Comparison of ENCODE assay signal across 34 cellular contexts in genomic region chr5:14729448-14730385, GRCh38.
DNase-seq lines count a peak whose midpoint lies in the region; ATAC-seq, FAIRE-seq and TF ChIP-seq lines count a peak whose summit lies in the region.
"Had no signal": no experiment of that assay in that cellular context is flagged by ENCODE, and none has a peak within 500 bp of the region (broad histone marks: within the 10 kb centered on the region; RNA-seq: fewer than 3 reads in every experiment).

No MANE protein-coding gene starts in this region.

- H3K9ac ChIP-seq in HepG2 (ENCODE audit: insufficient read depth, low read depth, low read length), result no peak overlapping the region
- H3K9ac ChIP-seq: KMS-11 had no signal

- ATAC-seq in HepG2 (no peak), right lobe of liver (no peak), GM21360 (IDR thresholded peaks at IDR 0.05; ENCODE audit: unreplicated experiment) (no peak), GM19035 (IDR thresholded peaks at IDR 0.05; ENCODE audit: unreplicated experiment) (no peak)
- no peak for ATAC-seq in central memory CD8-positive, alpha-beta T cell (replicated peaks; ENCODE audit: extremely low read depth, poor library complexity, severe bottlenecking)
- no peak for ATAC-seq in activated CD8-positive, alpha-beta memory T cell treated with anti-CD3 and anti-CD28 coated beads, Interleukin-2, amount 10 ng/mL, durations not matched to agents 7 days and 5 days
- ATAC-seq: activated CD4-positive, CD25-positive, alpha-beta regulatory T cell treated with anti-CD3 and anti-CD28 coated beads, Interleukin-2, amount 50 U/mL, for 24 hours; CD8-positive, alpha-beta T cell had no signal

- TF ChIP-seq RAD21 in HepG2 (CRISPR knock-in tag; IDR thresholded peaks at IDR 0.05), result no peak

- peak overlapping the region; percentile 53 for H3K27ac Mint-ChIP-seq in central memory CD8-positive, alpha-beta T cell (ENCODE audit: low read depth)
- no peak overlapping the region for H3K27ac Mint-ChIP-seq in activated CD8-positive, alpha-beta memory T cell treated with anti-CD3 and anti-CD28 coated beads, Interleukin-2, amount 10 ng/mL, durations not matched to agents 7 days and 5 days
- H3K27ac Mint-ChIP-seq: activated naive CD8-positive, alpha-beta T cell; activated T-helper 2 cell treated with anti-CD3 and anti-CD28 coated beads, Interferon-gamma antibody, Interleukin-2, Interleukin-4, amounts not matched to agents 10 μg/mL and 5 μg/mL and 100 μg/mL, durations not matched to agents 14 hours and 24 hours and 36 hours; nephron had no signal

- no peak for FAIRE-seq in HepG2 (lab: Jason Lieb, UNC)
- FAIRE-seq: bronchial epithelial cell, H54 had no signal

- H2AFZ ChIP-seq in HepG2 (ENCODE audit: low read length), result no peak overlapping the region
- H2AFZ ChIP-seq: hepatocyte had no signal

- TF ChIP-seq EP300 in HepG2 (IDR thresholded peaks at IDR 0.05; ENCODE audit: low read depth in 2 of 2, low read length in 2 of 2), result no peak
- no peak for TF ChIP-seq EP300 in HepG2 (CRISPR knock-in tag; IDR thresholded peaks at IDR 0.05; ENCODE audit: borderline replicate concordance)

- in situ Hi-C loops in HepG2 (cut with HindIII; ENCODE audit: extremely low pct_ligation_motif_present, low pct_unique_long_range_greater_than_20kb), result loop anchor here (5.0 kb wide), 3 partner anchors 48 to 283 kb away; partner anchors contain the start of gene ANKH

- no TSS peak for BruUV-seq in HepG2 (replicated peaks; lab: Mats Ljungman, UMichigan)

- WGBS in HepG2 (ENCODE audit: low lambda C conversion rate), result 96% methylated on average over 16 of the region's 18 CpGs
- 94% methylated on average over 10 of the region's 18 CpGs for WGBS in right lobe of liver (ENCODE audit: insufficient coverage, low coverage, low lambda C conversion rate, missing lambda C conversion rate)

- H3K4me3 Mint-ChIP-seq in central memory CD8-positive, alpha-beta T cell, result no peak overlapping the region
- H3K4me3 Mint-ChIP-seq in activated CD8-positive, alpha-beta memory T cell treated with anti-CD3 and anti-CD28 coated beads, Interleukin-2, amount 10 ng/mL, durations not matched to agents 7 days and 5 days, result no peak overlapping the region
- H3K4me3 Mint-ChIP-seq: activated naive CD8-positive, alpha-beta T cell; CD8-positive, alpha-beta T cell; nephron had no signal

- no peak for TF ChIP-seq POLR2A in HepG2 (IDR thresholded peaks at IDR 0.05; ENCODE audit: insufficient read depth in 1 of 2, low read depth in 2 of 2, low read length in 2 of 2)
- TF ChIP-seq POLR2A in right lobe of liver (IDR thresholded peaks at IDR 0.05), result no peak

- intact Hi-C loops in HepG2 (cut with micrococcal nuclease; ENCODE audit: unreplicated experiment), result loop anchor here (5.0 kb wide), 1 partner anchor 42 kb away; no protein-coding TSS in a partner anchor
- intact Hi-C loops in right lobe of liver (cut with DNase I), result loop anchor here in 1 of 2 donors (5.0 kb wide), 1 partner anchor 273 kb away; no protein-coding TSS in a partner anchor

- CTCF ChIA-PET in HepG2 (lab: Yijun Ruan, JAX; ENCODE audit: low intra/inter-chr PET ratio, low total read pairs), result no interaction called here
- CTCF ChIA-PET in activated CD8-positive, alpha-beta memory T cell treated with anti-CD3 and anti-CD28 coated beads, Interleukin-2, amount 10 ng/mL, durations not matched to agents 7 days and 5 days (lab: Charles Lee), result interaction anchor here (1.3 to 1.5 kb wide), 2 partner anchors 228 to 273 kb away, joined by 3 to 5 read pairs; no protein-coding TSS in a partner anchor

- H3K4me1 ChIP-seq in HepG2 (ENCODE audit: insufficient read depth, low read length) (peaks cover 28% of the 10 kb centered on the region), right lobe of liver (peaks cover 0 to 19% (median 9%) of the 10 kb centered on the region in 4 donors)

- no peak overlapping the region for H3K4me2 ChIP-seq in HepG2 (ENCODE audit: low read depth, low read length)
- H3K4me2 ChIP-seq: hepatocyte, KMS-11 had no signal

- H3K27me3 ChIP-seq in HepG2 (ENCODE audit: control insufficient read depth in 1 of 2, insufficient read depth in 2 of 2, low read length in 2 of 2) (no peaks in the 10 kb centered on the region), right lobe of liver (no peaks in the 10 kb centered on the region)
- H3K27me3 ChIP-seq: hepatocyte, transverse colon had no signal

- no peaks in the 10 kb centered on the region for H3K9me3 Mint-ChIP-seq in central memory CD8-positive, alpha-beta T cell
- no peaks in the 10 kb centered on the region for H3K9me3 Mint-ChIP-seq in activated CD8-positive, alpha-beta memory T cell treated with anti-CD3 and anti-CD28 coated beads, Interleukin-2, amount 10 ng/mL, durations not matched to agents 7 days and 5 days (ENCODE audit: low read depth)
- H3K9me3 Mint-ChIP-seq: activated T-helper 2 cell treated with anti-CD3 and anti-CD28 coated beads, Interferon-gamma antibody, Interleukin-2, Interleukin-4, amounts not matched to agents 10 μg/mL and 5 μg/mL and 100 μg/mL, durations not matched to agents 14 hours and 24 hours and 36 hours; CD8-positive, alpha-beta T cell; nephron had no signal

- no peaks in the 10 kb centered on the region for H4K20me1 ChIP-seq in HepG2 (ENCODE audit: insufficient read depth, low read length)

- no peaks in the 10 kb centered on the region for H3K4me1 Mint-ChIP-seq in central memory CD8-positive, alpha-beta T cell
- H3K4me1 Mint-ChIP-seq in activated CD8-positive, alpha-beta memory T cell treated with anti-CD3 and anti-CD28 coated beads, Interleukin-2, amount 10 ng/mL, durations not matched to agents 7 days and 5 days, result peaks cover 4% of the 10 kb centered on the region

- POLR2A ChIA-PET in HepG2 (lab: Yijun Ruan, JAX), result interaction anchor here (1.7 kb wide), 1 partner anchor 42 kb away, joined by 4 read pairs; no protein-coding TSS in a partner anchor

- H3K36me3 ChIP-seq in HepG2 (replicated peaks in 1 of 2; ENCODE audit: control insufficient read depth in 1 of 2, insufficient read depth in 2 of 2, low read length in 2 of 2) (peaks cover 5 to 26% of the 10 kb centered on the region in 2 experiments), right lobe of liver (no peaks in the 10 kb centered on the region)

- DNase-seq in HepG2 (ENCODE audit: low spot score), result no peak
- no peak for DNase-seq in right lobe of liver
- DNase-seq in central memory CD8-positive, alpha-beta T cell (ENCODE audit: low spot score in 2 of 2), result no peak
- DNase-seq in mesenteric fat pad (ENCODE audit: low spot score), result peak; percentile 73
- no peak for DNase-seq in substantia nigra (lab: John Stamatoyannopoulos, UW)
- DNase-seq in activated CD8-positive, alpha-beta memory T cell treated with anti-CD3 and anti-CD28 coated beads, Interleukin-2, amount 10 ng/mL, durations not matched to agents 7 days and 5 days, result no peak
- DNase-seq: activated CD4-positive, alpha-beta T cell treated with anti-CD3 and anti-CD28 coated beads, Interleukin-2, amount 50 U/mL, for 4 hours; AML-193; anterior cingulate cortex; CD8-positive, alpha-beta T cell; cortex of kidney; foreskin melanocyte; mucosa of descending colon; NCI-H1417 treated with DMSO at 0.1 percent for 48 hours; NCI-H2029 treated with DMSO at 0.1 percent for 48 hours; NCI-H2227 treated with DMSO at 0.1 percent for 48 hours; NCI-H69; right cardiac atrium; SHP77; stimulated activated CD4-positive, alpha-beta T cell treated with anti-CD3 and anti-CD28 coated beads, Interleukin-2, amount 100 ng/mL, for 24 hours; T-helper 2 cell; transverse colon had no signal

- H3K4me3 ChIP-seq in HepG2 (replicated peaks in 1 of 3; ENCODE audit: insufficient read depth in 1 of 3, low read depth in 2 of 3, low read length in 3 of 3) (no peak overlapping the region), right lobe of liver (no peak overlapping the region)
- H3K4me3 ChIP-seq: hepatocyte, lung, mucosa of descending colon, transverse colon had no signal

- no peaks in the 10 kb centered on the region for H3K27me3 Mint-ChIP-seq in central memory CD8-positive, alpha-beta T cell
- H3K27me3 Mint-ChIP-seq in activated CD8-positive, alpha-beta memory T cell treated with anti-CD3 and anti-CD28 coated beads, Interleukin-2, amount 10 ng/mL, durations not matched to agents 7 days and 5 days, result no peaks in the 10 kb centered on the region
- H3K27me3 Mint-ChIP-seq: activated naive CD8-positive, alpha-beta T cell had no signal

- peaks cover 14% of the 10 kb centered on the region for H3K36me3 Mint-ChIP-seq in central memory CD8-positive, alpha-beta T cell (ENCODE audit: insufficient read depth)
- no peaks in the 10 kb centered on the region for H3K36me3 Mint-ChIP-seq in activated CD8-positive, alpha-beta memory T cell treated with anti-CD3 and anti-CD28 coated beads, Interleukin-2, amount 10 ng/mL, durations not matched to agents 7 days and 5 days

- H3K79me2 ChIP-seq in HepG2 (ENCODE audit: insufficient read depth, low read length), result no peaks in the 10 kb centered on the region
- H3K79me2 ChIP-seq: hepatocyte had no signal

- H3K27ac ChIP-seq in HepG2 (ENCODE audit: extremely low read length, insufficient read depth, low read length) (peak overlapping the region; percentile 31), right lobe of liver (peak overlapping the region in 1 of 3 donors; percentile 83), substantia nigra (ENCODE audit: low read depth, low read length, poor library complexity, severe bottlenecking) (peak overlapping the region; percentile 47)
- H3K27ac ChIP-seq: HL-60, KMS-11, transverse colon had no signal

- H3K9me3 ChIP-seq in HepG2 (ENCODE audit: low read length) (no peaks in the 10 kb centered on the region), right lobe of liver (no peaks in the 10 kb centered on the region)
- H3K9me3 ChIP-seq: mucosa of descending colon, transverse colon had no signal

- TF ChIP-seq CTCF in HepG2 (CRISPR knock-in tag; IDR thresholded peaks at IDR 0.05) (no peak), right lobe of liver (IDR thresholded peaks at IDR 0.05) (no peak)

TF ChIP-seq in HepG2, 621 proteins besides CTCF, POLR2A, EP300 and RAD21:
- TF ChIP-seq KAT8 (CRISPR knock-in tag; IDR thresholded peaks at IDR 0.05), result no peak
- no peak for TF ChIP-seq ZNF121 (CRISPR knock-in tag; IDR thresholded peaks at IDR 0.05)
- no peak for TF ChIP-seq TEAD2 (CRISPR knock-in tag; IDR thresholded peaks at IDR 0.05)
- TF ChIP-seq U2AF1 (optimal IDR thresholded peaks at IDR 0.05; ENCODE audit: low read depth, low read length), result no peak
- TF ChIP-seq ELF1 (CRISPR knock-in tag; IDR thresholded peaks at IDR 0.05), result no peak
- no peak for TF ChIP-seq ZNF543 (CRISPR knock-in tag; IDR thresholded peaks at IDR 0.05)
- no peak for TF ChIP-seq ONECUT2 (CRISPR knock-in tag; IDR thresholded peaks at IDR 0.05)
TF ChIP-seq in HepG2: peak in this region for 0.
